ENCODE assay signal across 1 cellular context in the genomic region with DNA sequence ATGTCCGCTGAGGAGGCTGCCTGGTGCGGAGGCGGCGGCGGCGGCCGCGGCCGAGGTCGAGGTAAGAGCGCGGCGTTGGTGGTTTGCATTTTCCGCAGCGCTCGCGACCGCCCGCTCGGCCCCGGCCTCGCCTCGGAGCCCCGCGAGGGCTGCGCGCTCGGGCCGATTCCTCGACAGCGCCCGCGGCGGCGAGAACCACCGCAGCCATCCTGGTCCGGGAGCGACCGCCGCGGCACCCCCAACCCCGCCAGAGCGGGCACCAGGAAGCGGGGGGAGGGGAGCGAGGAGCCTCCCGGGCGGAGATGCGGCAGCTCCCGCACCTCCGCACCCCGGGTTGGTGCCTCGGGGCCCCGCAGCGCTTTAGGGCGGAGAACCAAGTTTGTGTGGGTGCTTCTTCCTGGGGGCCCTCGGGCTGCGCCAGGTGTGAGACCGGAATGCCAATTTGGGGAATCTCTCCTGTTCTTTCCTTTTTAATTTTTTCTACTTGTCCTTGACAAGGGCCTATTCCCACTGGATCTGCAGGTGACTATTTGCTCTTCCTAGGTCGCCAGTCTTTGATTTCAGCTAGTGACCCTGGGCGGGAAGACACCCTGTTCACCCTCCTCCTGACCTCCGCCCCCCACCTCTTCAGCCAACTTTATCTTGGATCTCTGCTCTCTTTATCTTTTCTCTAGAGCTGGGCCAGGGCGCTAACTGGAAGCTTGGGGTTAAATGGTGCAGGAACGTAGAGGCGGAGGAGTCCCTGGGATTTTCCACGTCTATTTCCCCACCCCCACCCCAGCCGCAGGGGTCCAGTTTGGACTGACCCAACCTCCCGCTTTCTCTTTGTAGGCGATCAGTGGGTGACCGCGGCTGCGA.
TF ChIP-seq lines count a peak whose summit lies in the region.

A gene with protein sequence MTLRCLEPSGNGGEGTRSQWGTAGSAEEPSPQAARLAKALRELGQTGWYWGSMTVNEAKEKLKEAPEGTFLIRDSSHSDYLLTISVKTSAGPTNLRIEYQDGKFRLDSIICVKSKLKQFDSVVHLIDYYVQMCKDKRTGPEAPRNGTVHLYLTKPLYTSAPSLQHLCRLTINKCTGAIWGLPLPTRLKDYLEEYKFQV (plus strand): TSS at position 822 of the 858 bp plus-strand sequence. CDS start 223 bp downstream, outside the sequence.

TF ChIP-seq in K562, 482 proteins besides CTCF, POLR2A, EP300 and RAD21 (continued from another document and continues in another):
- TF ChIP-seq, protein P1, sequence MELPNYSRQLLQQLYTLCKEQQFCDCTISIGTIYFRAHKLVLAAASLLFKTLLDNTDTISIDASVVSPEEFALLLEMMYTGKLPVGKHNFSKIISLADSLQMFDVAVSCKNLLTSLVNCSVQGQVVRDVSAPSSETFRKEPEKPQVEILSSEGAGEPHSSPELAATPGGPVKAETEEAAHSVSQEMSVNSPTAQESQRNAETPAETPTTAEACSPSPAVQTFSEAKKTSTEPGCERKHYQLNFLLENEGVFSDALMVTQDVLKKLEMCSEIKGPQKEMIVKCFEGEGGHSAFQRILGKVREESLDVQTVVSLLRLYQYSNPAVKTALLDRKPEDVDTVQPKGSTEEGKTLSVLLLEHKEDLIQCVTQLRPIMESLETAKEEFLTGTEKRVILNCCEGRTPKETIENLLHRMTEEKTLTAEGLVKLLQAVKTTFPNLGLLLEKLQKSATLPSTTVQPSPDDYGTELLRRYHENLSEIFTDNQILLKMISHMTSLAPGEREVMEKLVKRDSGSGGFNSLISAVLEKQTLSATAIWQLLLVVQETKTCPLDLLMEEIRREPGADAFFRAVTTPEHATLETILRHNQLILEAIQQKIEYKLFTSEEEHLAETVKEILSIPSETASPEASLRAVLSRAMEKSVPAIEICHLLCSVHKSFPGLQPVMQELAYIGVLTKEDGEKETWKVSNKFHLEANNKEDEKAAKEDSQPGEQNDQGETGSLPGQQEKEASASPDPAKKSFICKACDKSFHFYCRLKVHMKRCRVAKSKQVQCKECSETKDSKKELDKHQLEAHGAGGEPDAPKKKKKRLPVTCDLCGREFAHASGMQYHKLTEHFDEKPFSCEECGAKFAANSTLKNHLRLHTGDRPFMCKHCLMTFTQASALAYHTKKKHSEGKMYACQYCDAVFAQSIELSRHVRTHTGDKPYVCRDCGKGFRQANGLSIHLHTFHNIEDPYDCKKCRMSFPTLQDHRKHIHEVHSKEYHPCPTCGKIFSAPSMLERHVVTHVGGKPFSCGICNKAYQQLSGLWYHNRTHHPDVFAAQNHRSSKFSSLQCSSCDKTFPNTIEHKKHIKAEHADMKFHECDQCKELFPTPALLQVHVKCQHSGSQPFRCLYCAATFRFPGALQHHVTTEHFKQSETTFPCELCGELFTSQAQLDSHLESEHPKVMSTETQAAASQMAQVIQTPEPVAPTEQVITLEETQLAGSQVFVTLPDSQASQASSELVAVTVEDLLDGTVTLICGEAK (IDR thresholded peaks at IDR 0.05), result no peak
- TF ChIP-seq, protein P1 (CRISPR knock-in tag; IDR thresholded peaks at IDR 0.05), result no peak
- TF ChIP-seq, protein P2, sequence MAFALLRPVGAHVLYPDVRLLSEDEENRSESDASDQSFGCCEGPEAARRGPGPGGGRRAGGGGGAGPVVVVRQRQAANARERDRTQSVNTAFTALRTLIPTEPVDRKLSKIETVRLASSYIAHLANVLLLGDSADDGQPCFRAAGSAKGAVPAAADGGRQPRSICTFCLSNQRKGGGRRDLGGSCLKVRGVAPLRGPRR (CRISPR knock-in tag; IDR thresholded peaks at IDR 0.05), result no peak
- no peak for TF ChIP-seq XRCC4 (IDR thresholded peaks at IDR 0.05; ENCODE audit: extremely low read depth, insufficient read depth, insufficient read length)
- TF ChIP-seq PYGO2 (tag; IDR thresholded peaks at IDR 0.05), result no peak
- no peak for TF ChIP-seq POLR3G (IDR thresholded peaks at IDR 0.05; ENCODE audit: extremely low read depth, insufficient read length, insufficient replicate concordance)
- no peak for TF ChIP-seq NR4A1 (CRISPR knock-in tag; IDR thresholded peaks at IDR 0.05)
- 0 out of 2 replicates have a peak, but pooled peaks have one; percentile 19 for TF ChIP-seq NR4A1 (tag; IDR thresholded peaks at IDR 0.05)
- no peak for TF ChIP-seq ZNF316 (IDR thresholded peaks at IDR 0.05)
- TF ChIP-seq ZNF551 (CRISPR knock-in tag; IDR thresholded peaks at IDR 0.05), result no peak
- TF ChIP-seq NONO (IDR thresholded peaks at IDR 0.05; ENCODE audit: low read depth in 2 of 2, low read length in 1 of 2), result peak; percentile 62 to 71
- TF ChIP-seq USF1 (CRISPR knock-in tag; IDR thresholded peaks at IDR 0.05), result no peak
- TF ChIP-seq MECOM (CRISPR knock-in tag; IDR thresholded peaks at IDR 0.05), result no peak
- peak; percentile 76 for TF ChIP-seq TAF7 (tag; IDR thresholded peaks at IDR 0.05)
- TF ChIP-seq RBM39 (optimal IDR thresholded peaks at IDR 0.05; ENCODE audit: low read depth, low read length), result no peak
- no peak for TF ChIP-seq SETDB1 (IDR thresholded peaks at IDR 0.05; ENCODE audit: low read length)
- no peak for TF ChIP-seq ATF3 (IDR thresholded peaks at IDR 0.05)
- no peak for TF ChIP-seq ATF3 (CRISPR knock-in tag; conservative IDR thresholded peaks at IDR 0.05)
- no peak for TF ChIP-seq HDAC8 (tag; IDR thresholded peaks at IDR 0.05)
- peak; percentile 67 for TF ChIP-seq MYNN (IDR thresholded peaks at IDR 0.05)
- no peak for TF ChIP-seq MYNN (CRISPR knock-in tag; IDR thresholded peaks at IDR 0.05)
- peak; percentile 13; the same call in 1 of the 2 replicates for TF ChIP-seq CTBP1 (IDR thresholded peaks at IDR 0.05; ENCODE audit: borderline replicate concordance)
- TF ChIP-seq MCM3 (IDR thresholded peaks at IDR 0.05), result no peak
- TF ChIP-seq RERE (CRISPR knock-in tag; IDR thresholded peaks at IDR 0.05; ENCODE audit: borderline replicate concordance), result no peak
- TF ChIP-seq NFE2L1 (tag; IDR thresholded peaks at IDR 0.05; ENCODE audit: borderline replicate concordance, low read depth), result no peak
- no peak for TF ChIP-seq PHB2 (IDR thresholded peaks at IDR 0.05; ENCODE audit: low read depth)
- TF ChIP-seq HOMEZ (CRISPR knock-in tag; IDR thresholded peaks at IDR 0.05), result no peak
- no peak for TF ChIP-seq EWSR1 (IDR thresholded peaks at IDR 0.05; ENCODE audit: borderline replicate concordance, low read depth, partially characterized antibody)
- TF ChIP-seq ADNP (tag; IDR thresholded peaks at IDR 0.05), result no peak
- TF ChIP-seq ZZZ3 (IDR thresholded peaks at IDR 0.05), result no peak
- TF ChIP-seq, protein P3, sequence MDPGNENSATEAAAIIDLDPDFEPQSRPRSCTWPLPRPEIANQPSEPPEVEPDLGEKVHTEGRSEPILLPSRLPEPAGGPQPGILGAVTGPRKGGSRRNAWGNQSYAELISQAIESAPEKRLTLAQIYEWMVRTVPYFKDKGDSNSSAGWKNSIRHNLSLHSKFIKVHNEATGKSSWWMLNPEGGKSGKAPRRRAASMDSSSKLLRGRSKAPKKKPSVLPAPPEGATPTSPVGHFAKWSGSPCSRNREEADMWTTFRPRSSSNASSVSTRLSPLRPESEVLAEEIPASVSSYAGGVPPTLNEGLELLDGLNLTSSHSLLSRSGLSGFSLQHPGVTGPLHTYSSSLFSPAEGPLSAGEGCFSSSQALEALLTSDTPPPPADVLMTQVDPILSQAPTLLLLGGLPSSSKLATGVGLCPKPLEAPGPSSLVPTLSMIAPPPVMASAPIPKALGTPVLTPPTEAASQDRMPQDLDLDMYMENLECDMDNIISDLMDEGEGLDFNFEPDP (CRISPR knock-in tag; IDR thresholded peaks at IDR 0.05), result no peak
- no peak for TF ChIP-seq GABPB2 (CRISPR knock-in tag; conservative IDR thresholded peaks at IDR 0.05)
- TF ChIP-seq NR2C2 (CRISPR knock-in tag; IDR thresholded peaks at IDR 0.05), result peak; percentile 31; the same call in 1 of the 2 replicates
- TF ChIP-seq NR2C2 (tag; IDR thresholded peaks at IDR 0.05), result peak; percentile 79
- TF ChIP-seq PKNOX1 (IDR thresholded peaks at IDR 0.05), result no peak
- peak; percentile 67 for TF ChIP-seq NFRKB (IDR thresholded peaks at IDR 0.05; ENCODE audit: low read depth)
- TF ChIP-seq CHCHD3 (CRISPR knock-in tag; IDR thresholded peaks at IDR 0.05), result no peak
